In genomic region chr20:47627540-47627939, GRCh38 we compare ENCODE assay signal across 28 cellular contexts.
"Had no signal": no experiment of that assay in that cellular context is flagged by ENCODE, and none has a peak within 500 bp of the region (broad histone marks: within the 10 kb centered on the region; RNA-seq: fewer than 3 reads in every experiment).

No MANE protein-coding gene starts in this region.

- ATAC-seq: activated CD4-positive, alpha-beta T cell treated with anti-CD3 and anti-CD28 coated beads for 36 hours; activated naive CD8-positive, alpha-beta T cell treated with anti-CD3 and anti-CD28 coated beads, Interleukin-2, amount 50 U/mL, for 24 hours; activated T-cell treated with anti-CD3 and anti-CD28 coated beads, Interleukin-2, amount 50 U/mL, for 4 hours; body of pancreas; heart left ventricle had no signal

- H3K4me1 ChIP-seq: adrenal gland, body of pancreas, colonic mucosa, heart left ventricle had no signal

- H3K36me3 ChIP-seq: colonic mucosa had no signal

- H3K4me3 ChIP-seq: adrenal gland, body of pancreas, cardiac muscle cell, colonic mucosa, esophagus squamous epithelium, heart left ventricle had no signal

- H3K9me3 ChIP-seq: adrenal gland, body of pancreas, colonic mucosa, esophagus squamous epithelium, heart left ventricle had no signal

- H3K4me3 Mint-ChIP-seq: activated CD4-positive, alpha-beta T cell treated with anti-CD3 and anti-CD28 coated beads for 36 hours; activated CD4-positive, alpha-beta T cell treated with anti-CD3 and anti-CD28 coated beads, Interleukin-2, amount 10 ng/mL, durations not matched to agents 7 days and 5 days; activated naive CD4-positive, alpha-beta T cell treated with anti-CD3 and anti-CD28 coated beads for 36 hours; activated naive CD4-positive, alpha-beta T cell treated with anti-CD3 and anti-CD28 coated beads, Interleukin-2, amount 50 U/mL, for 24 hours; activated naive CD8-positive, alpha-beta T cell treated with anti-CD3 and anti-CD28 coated beads for 36 hours; activated naive CD8-positive, alpha-beta T cell treated with anti-CD3 and anti-CD28 coated beads, Interleukin-2, amount 50 U/mL, for 24 hours; activated T-cell treated with anti-CD3 and anti-CD28 coated beads, Interleukin-2, amount 50 U/mL, for 4 hours; activated T-helper 1 cell treated with anti-CD3 and anti-CD28 coated beads, Interleukin-12 subunit alpha, Interleukin-12 subunit beta, Interleukin-2, Interleukin-4 antibody, amounts not matched to agents 30 ng/mL and 10 ng/mL and 1 ng/mL, durations not matched to agents 14 hours and 24 hours and 36 hours had no signal

- H3K27ac ChIP-seq: adrenal gland, body of pancreas, cardiac muscle cell, colonic mucosa, epithelial cell of prostate, esophagus squamous epithelium, heart left ventricle had no signal

- H3K27me3 Mint-ChIP-seq: activated CD4-positive, alpha-beta T cell treated with anti-CD3 and anti-CD28 coated beads for 36 hours; activated CD4-positive, alpha-beta T cell treated with anti-CD3 and anti-CD28 coated beads, Interleukin-2, amount 10 ng/mL, durations not matched to agents 7 days and 5 days; activated naive CD4-positive, alpha-beta T cell treated with anti-CD3 and anti-CD28 coated beads, Interleukin-2, amount 50 U/mL, for 24 hours; activated naive CD8-positive, alpha-beta T cell treated with anti-CD3 and anti-CD28 coated beads for 36 hours; activated naive CD8-positive, alpha-beta T cell treated with anti-CD3 and anti-CD28 coated beads, Interleukin-2, amount 50 U/mL, for 24 hours had no signal

- H3K27me3 ChIP-seq: adrenal gland, body of pancreas, cardiac muscle cell, colonic mucosa, esophagus squamous epithelium, heart left ventricle had no signal

- H3K27ac Mint-ChIP-seq: activated CD4-positive, alpha-beta T cell treated with anti-CD3 and anti-CD28 coated beads, Interleukin-2, amount 10 ng/mL, durations not matched to agents 7 days and 5 days; activated naive CD4-positive, alpha-beta T cell treated with anti-CD3 and anti-CD28 coated beads for 36 hours; activated naive CD8-positive, alpha-beta T cell treated with anti-CD3 and anti-CD28 coated beads for 36 hours; activated naive CD8-positive, alpha-beta T cell treated with anti-CD3 and anti-CD28 coated beads, Interleukin-2, amount 50 U/mL, for 24 hours had no signal

- DNase-seq: activated CD4-positive, alpha-beta T cell treated with anti-CD3 and anti-CD28 coated beads for 36 hours; activated CD4-positive, alpha-beta T cell treated with anti-CD3 and anti-CD28 coated beads, Interleukin-2, amount 10 ng/mL, durations not matched to agents 7 days and 5 days; activated CD4-positive, alpha-beta T cell treated with anti-CD3 and anti-CD28 coated beads, Interleukin-2, amount 50 U/mL, for 48 hours; activated CD4-positive, CD25-positive, alpha-beta regulatory T cell; activated CD4-positive, CD25-positive, alpha-beta regulatory T cell treated with anti-CD3 and anti-CD28 coated beads, Interleukin-2, amount 50 U/mL, for 72 hours; activated CD8-positive, alpha-beta memory T cell treated with anti-CD3 and anti-CD28 coated beads, Interleukin-2, amount 50 U/mL, for 48 hours; activated effector memory CD4-positive, alpha-beta T cell treated with anti-CD3 and anti-CD28 coated beads, Interleukin-2, amount 50 U/mL, for 16 hours; activated naive CD4-positive, alpha-beta T cell treated with anti-CD3 and anti-CD28 coated beads for 36 hours; activated naive CD8-positive, alpha-beta T cell treated with anti-CD3 and anti-CD28 coated beads for 36 hours; activated naive CD8-positive, alpha-beta T cell treated with anti-CD3 and anti-CD28 coated beads, Interleukin-2, amount 50 U/mL, for 24 hours; activated T-cell treated with anti-CD3 and anti-CD28 coated beads for 4 hours; activated T-cell treated with anti-CD3 and anti-CD28 coated beads, Interleukin-2, amount 50 U/mL, for 4 hours; adrenal gland; amygdala; aorta; body of pancreas; central memory CD4-positive, alpha-beta T cell; cerebellar nuclear complex; colonic mucosa; effector CD8-positive, alpha-beta T cell; esophagus squamous epithelium; heart left ventricle; T-helper 2 cell had no signal

- H3K9me3 Mint-ChIP-seq: activated CD4-positive, alpha-beta T cell treated with anti-CD3 and anti-CD28 coated beads, Interleukin-2, amount 10 ng/mL, durations not matched to agents 7 days and 5 days; activated naive CD4-positive, alpha-beta T cell treated with anti-CD3 and anti-CD28 coated beads for 36 hours; activated naive CD4-positive, alpha-beta T cell treated with anti-CD3 and anti-CD28 coated beads, Interleukin-2, amount 50 U/mL, for 24 hours; activated naive CD8-positive, alpha-beta T cell treated with anti-CD3 and anti-CD28 coated beads for 36 hours; activated naive CD8-positive, alpha-beta T cell treated with anti-CD3 and anti-CD28 coated beads, Interleukin-2, amount 50 U/mL, for 24 hours; activated T-cell treated with anti-CD3 and anti-CD28 coated beads, Interleukin-2, amount 50 U/mL, for 4 hours; activated T-helper 1 cell treated with anti-CD3 and anti-CD28 coated beads, Interleukin-12 subunit alpha, Interleukin-12 subunit beta, Interleukin-2, Interleukin-4 antibody, amounts not matched to agents 30 ng/mL and 10 ng/mL and 1 ng/mL, durations not matched to agents 14 hours and 24 hours and 36 hours; activated T-helper 2 cell treated with anti-CD3 and anti-CD28 coated beads, Interferon-gamma antibody, Interleukin-2, Interleukin-4, amounts not matched to agents 10 μg/mL and 5 μg/mL and 100 μg/mL, durations not matched to agents 14 hours and 24 hours and 36 hours had no signal
